2 cellular contexts compared by ENCODE assay signal in the genomic region with DNA sequence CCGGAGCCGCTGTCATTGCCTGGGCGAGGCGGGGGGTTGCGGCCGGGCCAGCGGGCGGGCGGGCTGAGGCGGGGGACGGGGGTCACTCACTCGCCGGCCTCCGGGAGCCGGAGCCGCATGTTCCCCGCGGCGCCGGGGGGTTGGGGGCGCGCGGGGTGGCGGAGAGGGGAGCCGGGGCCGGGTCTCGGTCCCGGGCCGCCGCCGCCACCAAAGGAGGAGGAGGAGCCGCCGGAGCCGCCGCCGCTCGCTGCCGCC.
TF ChIP-seq lines count a peak whose summit lies in the region.

No MANE protein-coding gene starts in this region.

TF ChIP-seq in endothelial cell of umbilical vein, 7 proteins besides CTCF, POLR2A, EP300 and RAD21:
- TF ChIP-seq FOS (IDR thresholded peaks at IDR 0.05; ENCODE audit: borderline replicate concordance, insufficient read depth, low read length) (no peak), JUN (IDR thresholded peaks at IDR 0.05; ENCODE audit: borderline replicate concordance, insufficient read depth, insufficient read length, low read depth) (no peak), GATA2 (IDR thresholded peaks at IDR 0.05; ENCODE audit: insufficient read depth, insufficient read length, low read depth, low read length) (no peak), POLR2AphosphoS5 (IDR thresholded peaks at IDR 0.05; ENCODE audit: insufficient read depth, low read depth, low read length) (no peak), EZH2 (IDR thresholded peaks at IDR 0.05; ENCODE audit: borderline replicate concordance, low read depth, low read length, severe bottlenecking) (no peak), MYC (IDR thresholded peaks at IDR 0.05; ENCODE audit: low read depth, low read length) (no peak)
- TF ChIP-seq, protein P1, sequence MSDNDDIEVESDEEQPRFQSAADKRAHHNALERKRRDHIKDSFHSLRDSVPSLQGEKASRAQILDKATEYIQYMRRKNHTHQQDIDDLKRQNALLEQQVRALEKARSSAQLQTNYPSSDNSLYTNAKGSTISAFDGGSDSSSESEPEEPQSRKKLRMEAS (IDR thresholded peaks at IDR 0.05; ENCODE audit: insufficient read depth, insufficient read length): no peak
TF ChIP-seq in endothelial cell of umbilical vein: peak in this region for 0.

TF ChIP-seq in GM12891, 5 proteins besides CTCF, POLR2A, EP300 and RAD21:
- TF ChIP-seq SPI1 (IDR thresholded peaks at IDR 0.05; ENCODE audit: low read depth, low read length) (no peak), POU2F2 (IDR thresholded peaks at IDR 0.05; ENCODE audit: low read depth, low read length) (no peak), POLR2AphosphoS5 (IDR thresholded peaks at IDR 0.05; ENCODE audit: low read depth, low read length) (no peak), PAX5 (IDR thresholded peaks at IDR 0.05; ENCODE audit: insufficient read depth, low read length, severe bottlenecking) (no peak), TAF1 (IDR thresholded peaks at IDR 0.05; ENCODE audit: low read depth, low read length) (no peak)
